In genomic region chr16:50040710-50041109, GRCh38 we compare ENCODE assay signal across 24 cellular contexts.
"Had no signal": no experiment of that assay in that cellular context is flagged by ENCODE, and none has a peak within 500 bp of the region (broad histone marks: within the 10 kb centered on the region; RNA-seq: fewer than 3 reads in every experiment).

No MANE protein-coding gene starts in this region.

- FAIRE-seq: HTR-8/SVneo had no signal

- ATAC-seq: Panc1, PC-3 had no signal

- DNase-seq: KBM-7; MV-4-11; NCI-H1048; NCI-H1105; NCI-H1417; NCI-H146; NCI-H1694 treated with DMSO at 0.1 percent for 48 hours; NCI-H1930; NCI-H2081; NCI-H2107; NCI-H2171 treated with DMSO at 0.1 percent for 48 hours; NCI-H2227 treated with DMSO at 0.1 percent for 48 hours; NCI-H524; NCI-H526 treated with DMSO at 0.1 percent for 48 hours; NCI-H748 treated with DMSO at 0.1 percent for 48 hours; NK-92 treated with Interleukin-12 subunit alpha and Interleukin-12 subunit beta, amount 100 ng/mL, for 24 hours; PC-3; SHP77; SK-N-SH; SW 1271 had no signal

- H3K4me2 ChIP-seq: SK-N-SH had no signal

- H3K9ac ChIP-seq: SK-N-SH had no signal

- H3K9me2 ChIP-seq: SK-N-SH had no signal

- H3K9me3 ChIP-seq: SK-N-SH had no signal

- H3K27ac ChIP-seq: HL-60, RWPE1 had no signal
